ENCODE assay signal across 16 cellular contexts in the genomic region with DNA sequence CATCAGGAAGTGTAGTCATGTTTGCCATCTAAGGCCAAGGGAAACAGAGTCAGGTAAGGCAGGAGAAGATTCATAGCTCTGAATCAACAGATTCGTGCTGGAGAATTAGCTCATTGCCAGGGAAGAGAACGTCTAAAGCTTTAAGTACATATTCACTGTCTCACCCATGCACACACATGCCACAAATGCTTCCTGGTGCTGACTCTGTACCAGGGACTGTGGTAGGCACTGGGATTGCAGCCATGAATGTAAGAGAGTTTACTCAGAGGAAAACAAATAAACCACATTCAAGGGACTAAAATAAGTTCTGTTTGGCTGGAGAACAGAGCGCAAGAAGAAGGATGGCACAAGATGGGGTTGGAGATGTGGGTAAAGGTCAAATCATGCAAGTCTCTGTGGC.
DNase-seq lines count a peak whose midpoint lies in the region; ATAC-seq and TF ChIP-seq lines count a peak whose summit lies in the region.
"Had no signal": no experiment of that assay in that cellular context is flagged by ENCODE, and none has a peak within 500 bp of the region (broad histone marks: within the 10 kb centered on the region; RNA-seq: fewer than 3 reads in every experiment).

No MANE protein-coding gene starts in this region.

- H4K20me1 ChIP-seq in mammary epithelial cell (ENCODE audit: insufficient read depth, low read length) = no peaks in the 10 kb centered on the region

- H3K4ac ChIP-seq in mesenchymal stem cell (ENCODE audit: low read depth in 1 of 2, low read length in 2 of 2) = peak overlapping the region in 1 of 2 experiments; percentile 41

- H3K36me3 ChIP-seq in mammary epithelial cell (ENCODE audit: insufficient read depth, low read length) (no peaks in the 10 kb centered on the region), mesenchymal stem cell (ENCODE audit: control insufficient read depth in 1 of 2, insufficient read depth in 2 of 2, low read depth in 1 of 2, low read length in 2 of 2) (no peaks in the 10 kb centered on the region)

- no peak overlapping the region for H3K14ac ChIP-seq in mesenchymal stem cell (ENCODE audit: low read length in 2 of 2)

- H3K18ac ChIP-seq in mesenchymal stem cell (ENCODE audit: low read depth in 1 of 2, low read length in 2 of 2) = peak overlapping the region in 1 of 2 experiments; percentile 42

- intact Hi-C loops in mammary epithelial cell (cut with micrococcal nuclease) = no loop called here

- H3K79me2 ChIP-seq in mammary epithelial cell (ENCODE audit: insufficient read depth, low read length) = no peaks in the 10 kb centered on the region

- in situ Hi-C loops in mammary epithelial cell (cut with MboI; ENCODE audit: low sequenced_read_pairs in 2 of 2) = no loop called here

- no peak overlapping the region for H2AK5ac ChIP-seq in mesenchymal stem cell (ENCODE audit: low read length, severe bottlenecking)

- peak overlapping the region; percentile 19 for H4K8ac ChIP-seq in mesenchymal stem cell (ENCODE audit: low read length)

- no peak overlapping the region for H2BK120ac ChIP-seq in mesenchymal stem cell (ENCODE audit: low read depth, low read length)

- H3K9me3 ChIP-seq in mammary epithelial cell (replicated peaks; ENCODE audit: insufficient read depth, low read length) = no peaks in the 10 kb centered on the region
- H3K9me3 ChIP-seq in mesenchymal stem cell (ENCODE audit: control insufficient read depth, low read length) = no peaks in the 10 kb centered on the region

- 0 out of 2 replicates have a peak, but pooled peaks have one; percentile 8 for TF ChIP-seq CTCF in C4-2B (conservative IDR thresholded peaks at IDR 0.05)
- no peak for TF ChIP-seq CTCF in mammary epithelial cell (conservative IDR thresholded peaks at IDR 0.05 in 1 of 2, IDR thresholded peaks at IDR 0.05 in 1 of 2; ENCODE audit: extremely low read depth in 1 of 2, insufficient read depth in 1 of 2, low read depth in 1 of 2, low read length in 2 of 2)

- DNase-seq in HuH-7 (ENCODE audit: low spot score) = peak; percentile 21
- DNase-seq in mammary epithelial cell = peak; percentile 26
- peak; percentile 71 for DNase-seq in mesenchymal stem cell
- DNase-seq in activated CD4-positive, CD25-positive, alpha-beta regulatory T cell (lab: John Stamatoyannopoulos, UW) = no peak
- DNase-seq in activated gamma-delta T cell (lab: John Stamatoyannopoulos, UW) = no peak
- DNase-seq: activated CD8-positive, alpha-beta T cell treated with anti-CD3 and anti-CD28 coated beads, Interleukin-2, amount 10 ng/mL, durations not matched to agents 7 days and 5 days; AML-193; dorsolateral prefrontal cortex; foreskin melanocyte; MM.1S; NCI-H2171; nucleus accumbens had no signal

- H3K4me3 ChIP-seq in mammary epithelial cell (replicated peaks in 1 of 3; ENCODE audit: insufficient read depth in 1 of 3, low read depth in 2 of 3, low read length in 3 of 3) (no peak overlapping the region), mesenchymal stem cell (ENCODE audit: insufficient read depth in 1 of 2, low read depth in 1 of 2, low read length in 2 of 2) (no peak overlapping the region)
- H3K4me3 ChIP-seq: dorsolateral prefrontal cortex had no signal

- no peak overlapping the region for H3K23ac ChIP-seq in mesenchymal stem cell (ENCODE audit: low read length in 2 of 2)

- H3K4me1 ChIP-seq in mammary epithelial cell (ENCODE audit: insufficient read depth, low read length) = no peaks in the 10 kb centered on the region
- no peaks in the 10 kb centered on the region for H3K4me1 ChIP-seq in mesenchymal stem cell (ENCODE audit: control insufficient read depth, insufficient read depth, low read depth, low read length)

- peak overlapping the region in 1 of 2 experiments; percentile 45 for H2BK12ac ChIP-seq in mesenchymal stem cell (ENCODE audit: low read length in 2 of 2)

- H4K91ac ChIP-seq in mesenchymal stem cell (ENCODE audit: low read length) = no peak overlapping the region

- no peak overlapping the region for H2BK15ac ChIP-seq in mesenchymal stem cell (ENCODE audit: low read depth, poor library complexity, severe bottlenecking)

- CTCF ChIA-PET in mammary epithelial cell (lab: Charles Lee; ENCODE audit: low non-redundant PET) = no interaction called here

- H3K9ac ChIP-seq in mammary epithelial cell (ENCODE audit: insufficient read depth, low read length) = no peak overlapping the region
- no peak overlapping the region for H3K9ac ChIP-seq in mesenchymal stem cell (ENCODE audit: low read length)

- dilution Hi-C loops in mammary epithelial cell (cut with HindIII; ENCODE audit: low sequenced_read_pairs) = loop anchor here (5.0 kb wide), 1 partner anchor 54 kb away; no protein-coding TSS in a partner anchor

- H3K27me3 ChIP-seq in mammary epithelial cell (ENCODE audit: insufficient read depth, low read length) = no peaks in the 10 kb centered on the region
- H3K27me3 ChIP-seq in mesenchymal stem cell (ENCODE audit: control insufficient read depth in 1 of 2, insufficient read depth in 1 of 2, low read length in 2 of 2) = no peaks in the 10 kb centered on the region

- H2AFZ ChIP-seq in mammary epithelial cell (ENCODE audit: low read depth, low read length) (no peak overlapping the region), mesenchymal stem cell (ENCODE audit: low read depth, low read length) (no peak overlapping the region)

- H3K79me1 ChIP-seq in mesenchymal stem cell (replicated peaks; ENCODE audit: low read length, poor library complexity, severe bottlenecking) = no peaks in the 10 kb centered on the region

- H2BK5ac ChIP-seq in mesenchymal stem cell (ENCODE audit: low read depth, low read length, poor library complexity, severe bottlenecking) = no peak overlapping the region

- ATAC-seq in HG03095 (IDR thresholded peaks at IDR 0.05; ENCODE audit: unreplicated experiment) (no peak), HG03469 (IDR thresholded peaks at IDR 0.05; ENCODE audit: unreplicated experiment) (no peak)
- ATAC-seq: activated CD8-positive, alpha-beta T cell treated with anti-CD3 and anti-CD28 coated beads, Interleukin-2, amount 10 ng/mL, durations not matched to agents 7 days and 5 days; activated T-helper 17 cell treated with anti-CD3 and anti-CD28 coated beads, Interleukin-2, amount 50 U/mL, for 72 hours had no signal

- H3K27ac ChIP-seq in C4-2B = peak overlapping the region; percentile 24; the same call in 1 of the 2 replicates
- no peak overlapping the region for H3K27ac ChIP-seq in mammary epithelial cell (ENCODE audit: insufficient read depth, low read depth, low read length)
- no peak overlapping the region for H3K27ac ChIP-seq in mesenchymal stem cell (ENCODE audit: low read length, poor library complexity, severe bottlenecking)
- H3K27ac ChIP-seq: dorsolateral prefrontal cortex had no signal

- H3K4me2 ChIP-seq in mammary epithelial cell (ENCODE audit: insufficient read depth, low read depth, low read length) = no peak overlapping the region
- H3K4me2 ChIP-seq in mesenchymal stem cell (ENCODE audit: low read length, poor library complexity, severe bottlenecking) = no peak overlapping the region

- WGBS in mammary epithelial cell (ENCODE audit: low coverage, missing lambda C conversion rate) = 100% methylated on average over 1 of the region's 3 CpGs
- 54% methylated on average over 3 of the region's 3 CpGs for WGBS in mesenchymal stem cell

- no TSS peak for BruUV-seq in mammary epithelial cell (replicated peaks; lab: Mats Ljungman, UMichigan)

Comparison
In these comparisons a context has a peak if more than half of its experiments do, and no peak if none do; other contexts are left out.
1. DNase-seq: peak in HuH-7 (single experiment), mammary epithelial cell (single experiment) and mesenchymal stem cell (single experiment); none in activated CD4-positive, CD25-positive, alpha-beta regulatory T cell (0 of 4) and activated gamma-delta T cell (single experiment).